8 cellular contexts compared by ENCODE assay signal in genomic region chr16:49350265-49351103, GRCh38. TPM values are rescaled to one million over a fixed set of nuclear protein-coding genes. Genes with fewer than 3 reads are reported as not detected.
DNase-seq lines count a peak whose midpoint lies in the region; ATAC-seq and TF ChIP-seq lines count a peak whose summit lies in the region.

No MANE protein-coding gene starts in this region.

- ATAC-seq in gastroesophageal sphincter = no peak
- ATAC-seq in GM21515 (IDR thresholded peaks at IDR 0.05; ENCODE audit: unreplicated experiment) = no peak
- no peak for ATAC-seq in HG03025 (IDR thresholded peaks at IDR 0.05; ENCODE audit: low FRiP score, unreplicated experiment)

- H3K27ac Mint-ChIP-seq in Caco-2 (ENCODE audit: unreplicated experiment) (no peak overlapping the region), osteocyte (ENCODE audit: unreplicated experiment) (no peak overlapping the region)

- TF ChIP-seq CTCF in Caco-2 (IDR thresholded peaks at IDR 0.05; ENCODE audit: insufficient read depth in 1 of 2, low read depth in 1 of 2, low read length in 1 of 2, severe bottlenecking in 1 of 2, unreplicated experiment in 1 of 2) (peak; percentile 90 to 91), gastroesophageal sphincter (IDR thresholded peaks at IDR 0.05) (peak in 3 of 4 experiments; percentile 53 to 86 (median 79)), osteocyte (IDR thresholded peaks at IDR 0.05) (peak; percentile 84)

- H3K27me3 ChIP-seq in Caco-2 (replicated peaks; ENCODE audit: control insufficient read depth, insufficient read depth, low read length) (no peaks in the 10 kb centered on the region), gastroesophageal sphincter (peaks cover 85% of the 10 kb centered on the region)

- DNase-seq in Caco-2 (peak; percentile 65 to 79), GOT3 (lab: John Stamatoyannopoulos, UW) (peak; percentile 27), NCI-H774 (lab: John Stamatoyannopoulos, UW) (peak; percentile 13), osteocyte (ENCODE audit: extremely low spot score, unreplicated experiment) (no peak)
- DNase-seq in activated T-cell treated with anti-CD3 and anti-CD28 coated beads, Interleukin-2, amount 50 U/mL, for 48 hours = peak; percentile 74 to 75

- CTCF ChIA-PET in Caco-2 (lab: Charles Lee) = interaction anchor here (0.6 to 1.1 kb wide), 4 partner anchors 9 to 1297 kb away, joined by 3 read pairs; no protein-coding TSS in a partner anchor

- H3K9me3 ChIP-seq in Caco-2 (no peaks in the 10 kb centered on the region), gastroesophageal sphincter (no peaks in the 10 kb centered on the region)

- H3K4me1 Mint-ChIP-seq in Caco-2 (ENCODE audit: low read depth, unreplicated experiment) (no peaks in the 10 kb centered on the region), osteocyte (ENCODE audit: unreplicated experiment) (no peaks in the 10 kb centered on the region)

- H3K9me3 Mint-ChIP-seq in Caco-2 (ENCODE audit: unreplicated experiment) (no peaks in the 10 kb centered on the region), osteocyte (ENCODE audit: unreplicated experiment) (no peaks in the 10 kb centered on the region)

- no peak overlapping the region for H3K27ac ChIP-seq in gastroesophageal sphincter

- H3K4me1 ChIP-seq in Caco-2 (no peaks in the 10 kb centered on the region), gastroesophageal sphincter (no peaks in the 10 kb centered on the region)

- H3K4me3 Mint-ChIP-seq in Caco-2 (ENCODE audit: unreplicated experiment) (no peak overlapping the region), osteocyte (ENCODE audit: unreplicated experiment) (no peak overlapping the region)

- peaks cover 6% of the 10 kb centered on the region for H3K27me3 Mint-ChIP-seq in Caco-2 (ENCODE audit: insufficient read depth, unreplicated experiment)
- peaks cover 2% of the 10 kb centered on the region for H3K27me3 Mint-ChIP-seq in osteocyte (ENCODE audit: unreplicated experiment)

- BruUV-seq in Caco-2 (replicated peaks; lab: Mats Ljungman, UMichigan) = no TSS peak

- no peak overlapping the region for H3K4me3 ChIP-seq in Caco-2 (ENCODE audit: low read depth, low read length)
- no peak overlapping the region for H3K4me3 ChIP-seq in gastroesophageal sphincter

- no peak for TF ChIP-seq EP300 in gastroesophageal sphincter (IDR thresholded peaks at IDR 0.05)

- WGBS in gastroesophageal sphincter (ENCODE audit: low coverage in 1 of 2), 2 donors = 23 to 34% methylated on average over 15 to 22 of the region's 25 CpGs

- intact Hi-C loops in Caco-2 (cut with micrococcal nuclease; ENCODE audit: unreplicated experiment) = loop anchor here (1.0 to 5.0 kb wide), 2 partner anchors 448 to 663 kb away; no protein-coding TSS in a partner anchor

- H3K36me3 Mint-ChIP-seq in Caco-2 (ENCODE audit: insufficient read depth, unreplicated experiment) (no peaks in the 10 kb centered on the region), osteocyte (ENCODE audit: unreplicated experiment) (no peaks in the 10 kb centered on the region)

- TF ChIP-seq POLR2A in gastroesophageal sphincter (IDR thresholded peaks at IDR 0.05) = no peak

- no peaks in the 10 kb centered on the region for H3K36me3 ChIP-seq in Caco-2 (ENCODE audit: control insufficient read depth, insufficient read depth, low read length)
- no peaks in the 10 kb centered on the region for H3K36me3 ChIP-seq in gastroesophageal sphincter

- POLR2A ChIA-PET in Caco-2 (lab: Charles Lee) = no interaction called here

RNA-seq across cellular contexts. Expression of gene C16orf78, which starts 23.1 kb away (rescaled TPM):
- total RNA-seq in Caco-2 (2022) (not detected in 2 replicates), gastroesophageal sphincter (not detected), osteocyte (not detected in 2 replicates)
